In the genomic region with DNA sequence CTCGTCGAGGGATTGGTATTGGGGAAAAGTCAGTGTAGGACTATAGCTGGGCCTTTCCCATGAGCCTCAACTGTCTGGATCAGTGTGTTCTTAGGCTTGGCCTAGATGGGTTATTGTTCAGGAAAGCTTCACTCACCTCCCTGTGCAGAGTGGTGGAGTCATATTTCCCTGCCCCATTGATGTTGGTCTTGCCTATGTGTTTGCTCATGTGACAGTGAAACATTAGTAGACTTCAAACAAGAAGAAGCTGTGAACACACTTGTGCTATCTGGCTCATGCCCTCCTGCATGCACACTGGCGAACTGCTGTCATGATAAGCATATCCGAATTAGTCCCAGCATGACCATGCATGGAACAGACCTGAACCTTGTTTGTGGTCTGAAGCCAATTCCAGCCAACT, we compare ENCODE assay signal across 21 cellular contexts.
"Had no signal": no experiment of that assay in that cellular context is flagged by ENCODE, and none has a peak within 500 bp of the region (broad histone marks: within the 10 kb centered on the region; RNA-seq: fewer than 3 reads in every experiment).

No MANE protein-coding gene starts in this region.

- H3K36me3 Mint-ChIP-seq: activated naive CD4-positive, alpha-beta T cell treated with anti-CD3 and anti-CD28 coated beads, Interleukin-2, amount 10 ng/mL, durations not matched to agents 7 days and 5 days; activated naive CD8-positive, alpha-beta T cell treated with anti-CD3 and anti-CD28 coated beads, Interleukin-2, amount 10 ng/mL, durations not matched to agents 7 days and 5 days; brain; natural killer cell; WTC11 had no signal

- DNase-seq: activated CD4-positive, alpha-beta memory T cell treated with anti-CD3 and anti-CD28 coated beads, Interleukin-2, amount 10 ng/mL, durations not matched to agents 7 days and 5 days; activated CD4-positive, alpha-beta T cell treated with anti-CD3 and anti-CD28 coated beads for 1 hour; activated CD4-positive, alpha-beta T cell treated with anti-CD3 and anti-CD28 coated beads, Interleukin-2, amount 10 ng/mL, durations not matched to agents 7 days and 5 days; activated CD8-positive, alpha-beta memory T cell treated with anti-CD3 and anti-CD28 coated beads, Interleukin-2, amount 50 U/mL, for 48 hours; activated gamma-delta T cell; activated naive CD4-positive, alpha-beta T cell treated with anti-CD3 and anti-CD28 coated beads, Interleukin-2, amount 10 ng/mL, durations not matched to agents 7 days and 5 days; activated naive CD8-positive, alpha-beta T cell treated with anti-CD3 and anti-CD28 coated beads, Interleukin-2, amount 10 ng/mL, durations not matched to agents 7 days and 5 days; activated T-cell treated with anti-CD3 and anti-CD28 coated beads, Interleukin-2, amount 50 U/mL, for 24 hours; dorsolateral prefrontal cortex; effector memory CD4-positive, alpha-beta T cell; gastrocnemius medialis; glutamatergic neuron; left ventricle myocardium inferior; mesendoderm; natural killer cell; posterior cingulate gyrus; right cardiac atrium; spleen; stimulated activated naive CD4-positive, alpha-beta T cell treated with Interleukin-2 at 50 U/mL for 16 hours had no signal

- H3K27ac Mint-ChIP-seq: activated CD4-positive, alpha-beta memory T cell treated with anti-CD3 and anti-CD28 coated beads, Interleukin-2, amount 10 ng/mL, durations not matched to agents 7 days and 5 days; activated CD4-positive, alpha-beta T cell treated with anti-CD3 and anti-CD28 coated beads, Interleukin-2, amount 10 ng/mL, durations not matched to agents 7 days and 5 days; activated naive CD4-positive, alpha-beta T cell treated with anti-CD3 and anti-CD28 coated beads, Interleukin-2, amount 10 ng/mL, durations not matched to agents 7 days and 5 days; activated naive CD8-positive, alpha-beta T cell treated with anti-CD3 and anti-CD28 coated beads, Interleukin-2, amount 10 ng/mL, durations not matched to agents 7 days and 5 days; activated T-cell treated with anti-CD3 and anti-CD28 coated beads, Interleukin-2, amount 50 U/mL, for 24 hours; natural killer cell; WTC11 had no signal

- H3K4me3 Mint-ChIP-seq: activated CD4-positive, alpha-beta memory T cell treated with anti-CD3 and anti-CD28 coated beads, Interleukin-2, amount 10 ng/mL, durations not matched to agents 7 days and 5 days; activated CD4-positive, alpha-beta T cell treated with anti-CD3 and anti-CD28 coated beads, Interleukin-2, amount 10 ng/mL, durations not matched to agents 7 days and 5 days; activated naive CD4-positive, alpha-beta T cell treated with anti-CD3 and anti-CD28 coated beads, Interleukin-2, amount 10 ng/mL, durations not matched to agents 7 days and 5 days; activated naive CD8-positive, alpha-beta T cell treated with anti-CD3 and anti-CD28 coated beads, Interleukin-2, amount 10 ng/mL, durations not matched to agents 7 days and 5 days; activated T-cell treated with anti-CD3 and anti-CD28 coated beads, Interleukin-2, amount 50 U/mL, for 24 hours; brain; natural killer cell; WTC11 had no signal

- H3K4me1 Mint-ChIP-seq: activated CD4-positive, alpha-beta memory T cell treated with anti-CD3 and anti-CD28 coated beads, Interleukin-2, amount 10 ng/mL, durations not matched to agents 7 days and 5 days; activated CD4-positive, alpha-beta T cell treated with anti-CD3 and anti-CD28 coated beads, Interleukin-2, amount 10 ng/mL, durations not matched to agents 7 days and 5 days; activated naive CD4-positive, alpha-beta T cell treated with anti-CD3 and anti-CD28 coated beads, Interleukin-2, amount 10 ng/mL, durations not matched to agents 7 days and 5 days; activated naive CD8-positive, alpha-beta T cell treated with anti-CD3 and anti-CD28 coated beads, Interleukin-2, amount 10 ng/mL, durations not matched to agents 7 days and 5 days had no signal

- ATAC-seq: natural killer cell, right cardiac atrium, WTC11 had no signal

- H3K9me3 Mint-ChIP-seq: activated CD4-positive, alpha-beta memory T cell treated with anti-CD3 and anti-CD28 coated beads, Interleukin-2, amount 10 ng/mL, durations not matched to agents 7 days and 5 days; activated CD4-positive, alpha-beta T cell treated with anti-CD3 and anti-CD28 coated beads, Interleukin-2, amount 10 ng/mL, durations not matched to agents 7 days and 5 days; activated naive CD4-positive, alpha-beta T cell treated with anti-CD3 and anti-CD28 coated beads, Interleukin-2, amount 10 ng/mL, durations not matched to agents 7 days and 5 days; activated naive CD8-positive, alpha-beta T cell treated with anti-CD3 and anti-CD28 coated beads, Interleukin-2, amount 10 ng/mL, durations not matched to agents 7 days and 5 days; activated T-cell treated with anti-CD3 and anti-CD28 coated beads, Interleukin-2, amount 50 U/mL, for 24 hours; natural killer cell; WTC11 had no signal

- H3K27me3 Mint-ChIP-seq: activated CD4-positive, alpha-beta memory T cell treated with anti-CD3 and anti-CD28 coated beads, Interleukin-2, amount 10 ng/mL, durations not matched to agents 7 days and 5 days; activated CD4-positive, alpha-beta T cell treated with anti-CD3 and anti-CD28 coated beads, Interleukin-2, amount 10 ng/mL, durations not matched to agents 7 days and 5 days; activated naive CD4-positive, alpha-beta T cell treated with anti-CD3 and anti-CD28 coated beads, Interleukin-2, amount 10 ng/mL, durations not matched to agents 7 days and 5 days; activated naive CD8-positive, alpha-beta T cell treated with anti-CD3 and anti-CD28 coated beads, Interleukin-2, amount 10 ng/mL, durations not matched to agents 7 days and 5 days; activated T-cell treated with anti-CD3 and anti-CD28 coated beads, Interleukin-2, amount 50 U/mL, for 24 hours had no signal
